ENCODE assay signal across 8 cellular contexts in the genomic region with DNA sequence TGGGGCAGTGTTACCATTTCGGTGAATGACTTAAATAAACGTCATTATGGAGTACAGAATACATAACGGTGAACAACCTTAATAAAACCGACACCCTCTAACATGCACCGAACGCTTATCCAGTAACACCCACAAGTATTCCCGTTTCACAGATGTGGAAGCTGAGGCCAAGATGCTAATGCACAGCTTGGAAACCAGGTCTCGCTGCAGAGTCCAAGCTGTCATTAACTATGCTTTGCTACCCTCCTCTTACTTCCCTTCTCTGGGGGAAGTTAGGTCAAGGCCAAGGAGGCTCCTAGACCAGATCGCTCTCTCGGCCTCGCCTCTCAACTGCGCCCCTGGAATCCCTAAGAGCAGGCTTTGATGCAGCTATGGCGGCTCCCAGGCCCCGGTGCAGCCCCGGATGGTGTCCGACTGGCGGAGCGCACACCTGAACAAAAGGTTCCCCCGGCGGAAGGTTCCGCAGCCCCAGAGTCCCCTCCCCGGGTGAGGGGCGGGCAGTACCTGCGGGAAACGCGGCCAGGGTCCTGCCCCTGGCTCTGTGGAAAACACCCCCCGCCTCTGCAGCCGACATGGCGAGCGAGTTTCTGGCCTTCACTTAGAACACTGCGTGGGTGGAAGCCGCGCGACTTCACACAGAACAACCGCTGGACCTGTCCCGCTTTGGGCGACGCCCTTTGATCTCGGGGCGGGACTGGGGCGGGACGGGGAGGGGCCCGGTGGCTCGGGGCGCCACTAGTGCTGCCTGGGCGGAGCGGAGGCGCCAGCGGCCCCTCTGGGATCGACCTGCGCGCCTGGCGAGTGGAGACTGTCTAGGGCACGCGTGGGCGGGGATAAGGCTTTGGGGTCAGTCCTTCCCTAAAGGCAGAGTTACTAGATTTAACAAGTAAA. TPM values are rescaled to one million over a fixed set of nuclear protein-coding genes. Genes with fewer than 3 reads are reported as not detected.
A peak's percentile ranks its signal among the peaks of the same experiment; 100 is the strongest.
DNase-seq lines count a peak whose midpoint lies in the region; ATAC-seq and TF ChIP-seq lines count a peak whose summit lies in the region.

A gene with protein sequence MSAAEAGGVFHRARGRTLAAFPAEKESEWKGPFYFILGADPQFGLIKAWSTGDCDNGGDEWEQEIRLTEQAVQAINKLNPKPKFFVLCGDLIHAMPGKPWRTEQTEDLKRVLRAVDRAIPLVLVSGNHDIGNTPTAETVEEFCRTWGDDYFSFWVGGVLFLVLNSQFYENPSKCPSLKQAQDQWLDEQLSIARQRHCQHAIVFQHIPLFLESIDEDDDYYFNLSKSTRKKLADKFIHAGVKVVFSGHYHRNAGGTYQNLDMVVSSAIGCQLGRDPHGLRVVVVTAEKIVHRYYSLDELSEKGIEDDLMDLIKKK (minus strand): TSS at position 685 of the 891 bp plus-strand sequence. CDS start 111 bp downstream, at position 574.

- peaks cover 6% of the 10 kb centered on the region for H3K79me2 ChIP-seq in fibroblast of lung (ENCODE audit: control insufficient read depth, insufficient read depth, low read length)

- ATAC-seq in GM21619 (IDR thresholded peaks at IDR 0.05; ENCODE audit: unreplicated experiment) = peak; percentile 84
- peak; percentile 86 for ATAC-seq in activated T-helper 17 cell treated with anti-CD3 and anti-CD28 coated beads, Interleukin-2, amount 50 U/mL, for 72 hours (replicated peaks)
- peak; percentile 92 to 94 for ATAC-seq in naive thymus-derived CD8-positive, alpha-beta T cell
- ATAC-seq in stimulated activated memory B cell treated with anti-CD40 and anti-IgM and Interleukin-4, amounts not matched to agents 10 μg/mL and 1 μg/mL and 100 μg/mL, for 72 hours = peak; percentile 94

- H3K4me1 ChIP-seq in fibroblast of lung (ENCODE audit: control insufficient read depth, extremely low read depth, insufficient read depth, low read length) = peaks cover 8% of the 10 kb centered on the region

- peaks cover 20% of the 10 kb centered on the region for H3K36me3 Mint-ChIP-seq in activated T-helper 17 cell treated with anti-CD3 and anti-CD28 coated beads, Interleukin-2, amount 50 U/mL, for 72 hours (ENCODE audit: low read depth)
- H3K36me3 Mint-ChIP-seq in naive thymus-derived CD8-positive, alpha-beta T cell = peaks cover 0 to 4% (median 3%) of the 10 kb centered on the region in 3 donors
- H3K36me3 Mint-ChIP-seq in stimulated activated memory B cell treated with anti-CD40 and anti-IgM and Interleukin-4, amounts not matched to agents 10 μg/mL and 1 μg/mL and 100 μg/mL, for 72 hours = peaks cover 5% of the 10 kb centered on the region

- no peak for TF ChIP-seq CTCF in fibroblast of lung (conservative IDR thresholded peaks at IDR 0.05 in 1 of 2, IDR thresholded peaks at IDR 0.05 in 1 of 2; ENCODE audit: low read depth in 1 of 2, low read length in 2 of 2)

- in situ Hi-C loops in KBM-7 (cut with MboI; ENCODE audit: low pct_unique_long_range_greater_than_20kb, low sequenced_read_pairs) = loop anchor here (25.0 kb wide), 1 partner anchor 341 kb away; no protein-coding TSS in a partner anchor

- H3K4me1 Mint-ChIP-seq in activated T-helper 17 cell treated with anti-CD3 and anti-CD28 coated beads, Interleukin-2, amount 50 U/mL, for 72 hours = peaks cover 22% of the 10 kb centered on the region
- peaks cover 14 to 38% (median 19%) of the 10 kb centered on the region in 4 donors for H3K4me1 Mint-ChIP-seq in naive thymus-derived CD8-positive, alpha-beta T cell
- peaks cover 45% of the 10 kb centered on the region for H3K4me1 Mint-ChIP-seq in stimulated activated memory B cell treated with anti-CD40 and anti-IgM and Interleukin-4, amounts not matched to agents 10 μg/mL and 1 μg/mL and 100 μg/mL, for 72 hours

- H2AFZ ChIP-seq in fibroblast of lung (ENCODE audit: low read length) = peak within 1 kb of the TSS; percentile 98

- H3K27me3 Mint-ChIP-seq in activated T-helper 17 cell treated with anti-CD3 and anti-CD28 coated beads, Interleukin-2, amount 50 U/mL, for 72 hours = no peaks in the 10 kb centered on the region
- peaks cover 0 to 7% (median 0%) of the 10 kb centered on the region in 5 donors for H3K27me3 Mint-ChIP-seq in naive thymus-derived CD8-positive, alpha-beta T cell
- H3K27me3 Mint-ChIP-seq in stimulated activated memory B cell treated with anti-CD40 and anti-IgM and Interleukin-4, amounts not matched to agents 10 μg/mL and 1 μg/mL and 100 μg/mL, for 72 hours = peaks cover 6% of the 10 kb centered on the region

- H3K9me3 ChIP-seq in fibroblast of lung (ENCODE audit: control insufficient read depth, insufficient read depth, low read depth, low read length) = no peaks in the 10 kb centered on the region

- H3K9ac ChIP-seq in fibroblast of lung (ENCODE audit: insufficient read depth, low read length) = peak within 1 kb of the TSS; percentile 71

- DNase-seq in DMS153 treated with DMSO at 0.1 percent for 48 hours (lab: John Stamatoyannopoulos, UW; ENCODE audit: unreplicated experiment) (peak; percentile 70), KBM-7 (peak; percentile 92), RPMI8226 (peak; percentile 96), fibroblast of lung (ENCODE audit: low read depth in 2 of 2) (peak; percentile 92 to 93)
- DNase-seq in naive thymus-derived CD8-positive, alpha-beta T cell = peak; percentile 79 to 97 (median 88)

- H4K20me1 ChIP-seq in fibroblast of lung (ENCODE audit: control insufficient read depth, extremely low read depth, insufficient read depth, low read length) = no peaks in the 10 kb centered on the region

- peak within 1 kb of the TSS; percentile 81 for H3K4me2 ChIP-seq in fibroblast of lung (ENCODE audit: extremely low read depth, insufficient read depth, low read length)

- POLR2A ChIA-PET in naive thymus-derived CD8-positive, alpha-beta T cell (lab: Charles Lee) = interaction anchor here (0.8 to 0.9 kb wide), 2 partner anchors 14 to 1116 kb away, joined by 3 read pairs; a partner anchor contains a TSS

- peak within 1 kb of the TSS; percentile 94 for H3K27ac Mint-ChIP-seq in activated T-helper 17 cell treated with anti-CD3 and anti-CD28 coated beads, Interleukin-2, amount 50 U/mL, for 72 hours
- peak within 1 kb of the TSS; percentile 82 to 96 (median 94) for H3K27ac Mint-ChIP-seq in naive thymus-derived CD8-positive, alpha-beta T cell
- H3K27ac Mint-ChIP-seq in stimulated activated memory B cell treated with anti-CD40 and anti-IgM and Interleukin-4, amounts not matched to agents 10 μg/mL and 1 μg/mL and 100 μg/mL, for 72 hours = peak within 1 kb of the TSS; percentile 94

- no peaks in the 10 kb centered on the region for H3K36me3 ChIP-seq in fibroblast of lung (ENCODE audit: control insufficient read depth, insufficient read depth, low read length)

- H3K9me3 Mint-ChIP-seq in activated T-helper 17 cell treated with anti-CD3 and anti-CD28 coated beads, Interleukin-2, amount 50 U/mL, for 72 hours = no peaks in the 10 kb centered on the region
- peaks cover 0 to 2% (median 0%) of the 10 kb centered on the region in 9 donors for H3K9me3 Mint-ChIP-seq in naive thymus-derived CD8-positive, alpha-beta T cell
- peaks cover 3% of the 10 kb centered on the region for H3K9me3 Mint-ChIP-seq in stimulated activated memory B cell treated with anti-CD40 and anti-IgM and Interleukin-4, amounts not matched to agents 10 μg/mL and 1 μg/mL and 100 μg/mL, for 72 hours

- H3K27ac ChIP-seq in fibroblast of lung (ENCODE audit: insufficient read depth, low read length) = peak within 1 kb of the TSS; percentile 59

- H3K4me3 ChIP-seq in fibroblast of lung (replicated peaks in 1 of 4; ENCODE audit: control extremely low read depth in 1 of 4, insufficient read depth in 1 of 4, low read depth in 3 of 4, low read length in 4 of 4) = peak within 1 kb of the TSS; percentile 66 to 96 (median 85)

- H3K4me3 Mint-ChIP-seq in activated T-helper 17 cell treated with anti-CD3 and anti-CD28 coated beads, Interleukin-2, amount 50 U/mL, for 72 hours = peak within 1 kb of the TSS; percentile 97
- peak within 1 kb of the TSS; percentile 80 to 93 (median 90) for H3K4me3 Mint-ChIP-seq in naive thymus-derived CD8-positive, alpha-beta T cell
- H3K4me3 Mint-ChIP-seq in stimulated activated memory B cell treated with anti-CD40 and anti-IgM and Interleukin-4, amounts not matched to agents 10 μg/mL and 1 μg/mL and 100 μg/mL, for 72 hours = peak within 1 kb of the TSS; percentile 89

- H3K27me3 ChIP-seq in fibroblast of lung (ENCODE audit: control insufficient read depth, insufficient read depth, low read length) = no peaks in the 10 kb centered on the region

RNA-seq across cellular contexts. Expression of the gene that starts here (rescaled TPM):
- 10 to 100 TPM; 27.5 to 44.5 TPM for total RNA-seq in activated T-helper 17 cell treated with anti-CD3 and anti-CD28 coated beads, Interleukin-2, amount 50 U/mL, for 72 hours
- 5.6 and 7.4 TPM in 2 replicates for total RNA-seq in fibroblast of lung
- 19.8 and 21.1 TPM in 2 replicates for polyA plus RNA-seq in fibroblast of lung
- 12.5 and 16.0 TPM in 2 replicates for polyA plus RNA-seq in fibroblast of lung (2012)
- 3.3 and 9.1 TPM in 2 replicates for polyA minus RNA-seq in fibroblast of lung (ENCODE audit: low replicate concordance)
- 1 to 10 TPM; 1.8 to 3.3 TPM for total RNA-seq in naive thymus-derived CD8-positive, alpha-beta T cell
- polyA plus RNA-seq in naive thymus-derived CD8-positive, alpha-beta T cell = 1 to 10 TPM; 3.2 to 6.4 (median 5.0) TPM

Comparison
In these comparisons a context has a peak if more than half of its experiments do, and no peak if none do; other contexts are left out.
1. Peak in every context shown above with its lines: DNase-seq, ATAC-seq, H3K4me3 ChIP-seq and H3K27ac ChIP-seq.